19 cellular contexts compared by ENCODE assay signal in the genomic region with DNA sequence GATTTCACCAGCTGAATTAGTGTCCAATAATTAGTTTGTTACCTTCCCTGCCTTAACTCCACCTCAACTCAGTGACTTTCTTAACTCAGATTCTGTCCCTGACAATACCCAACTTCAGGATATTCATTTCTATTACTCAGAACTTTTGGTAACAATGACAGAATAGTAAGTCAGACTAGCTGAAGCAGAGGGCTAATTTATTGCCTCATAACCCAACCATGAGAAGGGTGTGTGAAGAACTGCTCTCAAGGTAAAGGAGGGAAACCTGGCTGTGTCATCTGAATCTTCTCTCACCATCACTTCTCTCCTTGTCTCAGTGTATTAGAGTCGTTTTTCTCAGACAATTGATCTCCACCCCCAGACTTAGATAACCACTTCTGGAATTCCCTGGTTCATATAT. TPM values are rescaled to one million over a fixed set of nuclear protein-coding genes. Genes with fewer than 3 reads are reported as not detected.
DNase-seq lines count a peak whose midpoint lies in the region; ATAC-seq and TF ChIP-seq lines count a peak whose summit lies in the region.
"Had no signal": no experiment of that assay in that cellular context is flagged by ENCODE, and none has a peak within 500 bp of the region (broad histone marks: within the 10 kb centered on the region; RNA-seq: fewer than 3 reads in every experiment).

No MANE protein-coding gene starts in this region.

- DNase-seq in PC-3: peak; percentile 70
- no peak for DNase-seq in activated naive CD4-positive, alpha-beta T cell treated with anti-CD3 and anti-CD28 coated beads, Interleukin-2, amount 50 U/mL, for 16 hours
- no peak for DNase-seq in T-helper 2 cell
- no peak for DNase-seq in OCI-M1 (lab: John Stamatoyannopoulos, UW)
- DNase-seq in SK-N-DZ (ENCODE audit: low spot score): no peak
- DNase-seq: CD8-positive, alpha-beta memory T cell; DMS 273 treated with DMSO at 0.1 percent for 48 hours; HCEC 1CT; HFFc6 had no signal

- H3K9me3 Mint-ChIP-seq in activated T-helper 17 cell treated with anti-CD3 and anti-CD28 coated beads, Interleukin-2, amount 50 U/mL, for 72 hours: no peaks in the 10 kb centered on the region
- H3K9me3 Mint-ChIP-seq: HFFc6 had no signal

- H3K4me3 Mint-ChIP-seq in activated T-helper 17 cell treated with anti-CD3 and anti-CD28 coated beads, Interleukin-2, amount 50 U/mL, for 72 hours: no peak overlapping the region
- H3K4me3 Mint-ChIP-seq: CD14-positive monocyte; CD8-positive, alpha-beta memory T cell; HFFc6 had no signal

- intact Hi-C loops in PC-3 (cut with micrococcal nuclease): no loop called here

- H3K27ac ChIP-seq in PC-3 (ENCODE audit: low read length): peak overlapping the region; percentile 93
- H3K27ac ChIP-seq: A549, HL-60 had no signal

- H3K9me3 ChIP-seq in PC-3 (ENCODE audit: low read length): no peaks in the 10 kb centered on the region

- peaks cover 48% of the 10 kb centered on the region for H3K4me1 ChIP-seq in PC-3 (ENCODE audit: insufficient read depth, low read length)

- no peaks in the 10 kb centered on the region for H3K79me2 ChIP-seq in PC-3 (ENCODE audit: low read length)

- no peak overlapping the region for H2AFZ ChIP-seq in PC-3 (ENCODE audit: low read length)

- POLR2A ChIA-PET in PC-3 (lab: Charles Lee; ENCODE audit: unreplicated experiment): no interaction called here

- no peak overlapping the region for H3K27ac Mint-ChIP-seq in activated T-helper 17 cell treated with anti-CD3 and anti-CD28 coated beads, Interleukin-2, amount 50 U/mL, for 72 hours
- H3K27ac Mint-ChIP-seq: CD14-positive monocyte, HFFc6 had no signal

- H3K9me2 ChIP-seq in PC-3 (replicated peaks; ENCODE audit: low read length): no peaks in the 10 kb centered on the region

- peaks cover 20% of the 10 kb centered on the region for H3K27me3 Mint-ChIP-seq in activated T-helper 17 cell treated with anti-CD3 and anti-CD28 coated beads, Interleukin-2, amount 50 U/mL, for 72 hours

- H3K36me3 Mint-ChIP-seq in activated T-helper 17 cell treated with anti-CD3 and anti-CD28 coated beads, Interleukin-2, amount 50 U/mL, for 72 hours (ENCODE audit: low read depth): no peaks in the 10 kb centered on the region
- H3K36me3 Mint-ChIP-seq: CD14-positive monocyte; CD8-positive, alpha-beta memory T cell had no signal

- H3F3A ChIP-seq in PC-3 (ENCODE audit: low read length, unreplicated experiment): no peaks in the 10 kb centered on the region

- CTCF ChIA-PET in PC-3 (lab: Charles Lee): interaction anchor here (0.8 kb wide), 1 partner anchor 35 kb away, joined by 3 read pairs; no protein-coding TSS in a partner anchor

- H3K4me3 ChIP-seq in PC-3 (ENCODE audit: low read length): no peak overlapping the region
- H3K4me3 ChIP-seq: A549, GM12878 had no signal

- H3K4me1 Mint-ChIP-seq in activated T-helper 17 cell treated with anti-CD3 and anti-CD28 coated beads, Interleukin-2, amount 50 U/mL, for 72 hours: no peaks in the 10 kb centered on the region
- H3K4me1 Mint-ChIP-seq: CD14-positive monocyte; CD8-positive, alpha-beta memory T cell had no signal

- BruUV-seq in PC-3 (replicated peaks; lab: Mats Ljungman, UMichigan): no TSS peak

- no peaks in the 10 kb centered on the region for H3K36me3 ChIP-seq in PC-3 (ENCODE audit: low read depth, low read length)

- ATAC-seq in PC-3 (peak; percentile 35), esophagus mucosa (peak; percentile 78)
- peak; percentile 38 for ATAC-seq in activated T-helper 17 cell treated with anti-CD3 and anti-CD28 coated beads, Interleukin-2, amount 50 U/mL, for 72 hours (replicated peaks)
- ATAC-seq: A549, GM12878 had no signal

- peak overlapping the region; percentile 62 for H3K4me2 ChIP-seq in PC-3 (ENCODE audit: low read length)
- H3K4me2 ChIP-seq: A549 had no signal

- no peaks in the 10 kb centered on the region for H4K20me1 ChIP-seq in PC-3 (ENCODE audit: low read length)

- TF ChIP-seq CTCF in PC-3 (conservative IDR thresholded peaks at IDR 0.05; ENCODE audit: low read depth, low read length): no peak

- H3K27me3 ChIP-seq in PC-3 (ENCODE audit: low read length): no peaks in the 10 kb centered on the region

- peak overlapping the region; percentile 60 for H3K9ac ChIP-seq in PC-3 (ENCODE audit: low read length)

RNA-seq across cellular contexts. Expression of a gene that starts 1.2 kb away (rescaled TPM):
- total RNA-seq in PC-3 (2014; rRNA removed) (175 and 188 TPM in 2 replicates), esophagus mucosa (1,694 TPM)
- not detected for total RNA-seq in activated T-helper 17 cell treated with anti-CD3 and anti-CD28 coated beads, Interleukin-2, amount 50 U/mL, for 72 hours
- not detected in 2 replicates for polyA plus RNA-seq in SK-N-DZ (2014; cell fraction: cytosol; rRNA removed)
- not detected in 2 replicates for polyA plus RNA-seq in SK-N-DZ (2014; cell fraction: nucleus; rRNA removed)
- total RNA-seq: Daoy, GM12878, H4, HFFc6 had no signal
- polyA plus RNA-seq: AG04450; BJ; CD14-positive monocyte; CD8-positive, alpha-beta memory T cell; GM12878 had no signal

RNA-seq across cellular contexts. Expression of a gene that starts 33.3 kb away (rescaled TPM):
- total RNA-seq in PC-3 (2014; rRNA removed): not detected in 2 replicates
- not detected for total RNA-seq in activated T-helper 17 cell treated with anti-CD3 and anti-CD28 coated beads, Interleukin-2, amount 50 U/mL, for 72 hours
- not detected for total RNA-seq in esophagus mucosa
- not detected in 2 replicates for polyA plus RNA-seq in SK-N-DZ (2014; cell fraction: cytosol; rRNA removed)
- polyA plus RNA-seq in SK-N-DZ (2014; cell fraction: nucleus; rRNA removed): not detected in 2 replicates
- total RNA-seq: CD8-positive, alpha-beta memory T cell; Daoy; GM12878; H4; HFFc6 had no signal
- polyA plus RNA-seq: A549; AG04450; BJ; CD14-positive monocyte; CD8-positive, alpha-beta memory T cell; GM12878 had no signal

RNA-seq across cellular contexts. Expression of a gene that starts 47.6 kb away (rescaled TPM):
- total RNA-seq in PC-3 (2014; rRNA removed): not detected in 2 replicates
- total RNA-seq in activated T-helper 17 cell treated with anti-CD3 and anti-CD28 coated beads, Interleukin-2, amount 50 U/mL, for 72 hours: not detected
- total RNA-seq in esophagus mucosa: not detected
- polyA plus RNA-seq in SK-N-DZ (2014; cell fraction: cytosol; rRNA removed): not detected in 2 replicates
- not detected in 2 replicates for polyA plus RNA-seq in SK-N-DZ (2014; cell fraction: nucleus; rRNA removed)
- total RNA-seq: CD8-positive, alpha-beta memory T cell; Daoy; GM12878; H4; HFFc6 had no signal
- polyA plus RNA-seq: A549; AG04450; BJ; CD14-positive monocyte; CD8-positive, alpha-beta memory T cell; GM12878 had no signal

RNA-seq across cellular contexts. Expression of a gene that starts 49.3 kb away (rescaled TPM):
- total RNA-seq in PC-3 (2014; rRNA removed): not detected in 2 replicates
- total RNA-seq in activated T-helper 17 cell treated with anti-CD3 and anti-CD28 coated beads, Interleukin-2, amount 50 U/mL, for 72 hours: not detected
- 5.1 TPM for total RNA-seq in esophagus mucosa
- polyA plus RNA-seq in SK-N-DZ (2014; cell fraction: cytosol; rRNA removed): not detected in 2 replicates
- polyA plus RNA-seq in SK-N-DZ (2014; cell fraction: nucleus; rRNA removed): not detected in 2 replicates
- total RNA-seq: CD8-positive, alpha-beta memory T cell; Daoy; GM12878; H4; HFFc6 had no signal
- polyA plus RNA-seq: A549; AG04450; BJ; CD14-positive monocyte; CD8-positive, alpha-beta memory T cell; GM12878 had no signal

RNA-seq across cellular contexts. Expression of a gene that starts 58.6 kb away (rescaled TPM):
- total RNA-seq in PC-3 (2014; rRNA removed): not detected in 2 replicates
- total RNA-seq in activated T-helper 17 cell treated with anti-CD3 and anti-CD28 coated beads, Interleukin-2, amount 50 U/mL, for 72 hours: 1 to 10 TPM in 1 of 2 donors, not detected in 1; 5.4 TPM
- 4.3 TPM for total RNA-seq in esophagus mucosa
- not detected in 2 replicates for polyA plus RNA-seq in SK-N-DZ (2014; cell fraction: cytosol; rRNA removed)
- not detected in 2 replicates for polyA plus RNA-seq in SK-N-DZ (2014; cell fraction: nucleus; rRNA removed)
- total RNA-seq: CD8-positive, alpha-beta memory T cell; Daoy; GM12878; H4; HFFc6 had no signal
- polyA plus RNA-seq: A549; AG04450; BJ; CD14-positive monocyte; CD8-positive, alpha-beta memory T cell had no signal

Comparison
In these comparisons a context has a peak if more than half of its experiments do, and no peak if none do; other contexts are left out.
1. RNA of a gene that starts 1.2 kb away (total RNA-seq): 1,694 TPM in esophagus mucosa (single experiment) and 175 to 188 TPM in PC-3; not detected in activated T-helper 17 cell treated with anti-CD3 and anti-CD28 coated beads, Interleukin-2, amount 50 U/mL, for 72 hours; every median in the first group is over 100 times any median in the second.
2. Peak in every context shown above with its lines, with median percentiles within 50 percentile points of each other: ATAC-seq.